9 cellular contexts compared by ENCODE assay signal in genomic region chr15:88166330-88166993, GRCh38.
DNase-seq lines count a peak whose midpoint lies in the region; ATAC-seq and TF ChIP-seq lines count a peak whose summit lies in the region.
"Had no signal": no experiment of that assay in that cellular context is flagged by ENCODE, and none has a peak within 500 bp of the region (broad histone marks: within the 10 kb centered on the region; RNA-seq: fewer than 3 reads in every experiment).

No MANE protein-coding gene starts in this region.

- no peaks in the 10 kb centered on the region for H3K4me1 ChIP-seq in PC-3 (ENCODE audit: insufficient read depth, low read length)

- H3K4me2 ChIP-seq in PC-3 (ENCODE audit: low read length) = no peak overlapping the region

- intact Hi-C loops in PC-3 (cut with micrococcal nuclease) = no loop called here

- no peaks in the 10 kb centered on the region for H3K9me2 ChIP-seq in PC-3 (replicated peaks; ENCODE audit: low read length)

- no TSS peak for BruUV-seq in PC-3 (replicated peaks; lab: Mats Ljungman, UMichigan)

- H3K36me3 ChIP-seq in PC-3 (ENCODE audit: low read depth, low read length) = no peaks in the 10 kb centered on the region

- DNase-seq in COLO829 (ENCODE audit: low spot score) (peak; percentile 35), GM20000 (ENCODE audit: low spot score) (peak; percentile 19), PC-3 (peak; percentile 7), islet precursor cell (peak; percentile 80), SW 1271 (lab: John Stamatoyannopoulos, UW) (no peak), HuH-7.5 (ENCODE audit: low spot score) (no peak)
- DNase-seq: naive B cell had no signal

- CTCF ChIA-PET in PC-3 (lab: Charles Lee) = no interaction called here

- TF ChIP-seq CTCF in GM20000 (IDR thresholded peaks at IDR 0.05; ENCODE audit: extremely low read depth, missing control alignments) (no peak), PC-3 (conservative IDR thresholded peaks at IDR 0.05; ENCODE audit: low read depth, low read length) (no peak)

- POLR2A ChIA-PET in PC-3 (lab: Charles Lee; ENCODE audit: unreplicated experiment) = no interaction called here

- no peak for ATAC-seq in PC-3
- ATAC-seq in GM18868 (IDR thresholded peaks at IDR 0.05; ENCODE audit: unreplicated experiment) = no peak
- no peak for ATAC-seq in HG02973 (IDR thresholded peaks at IDR 0.05; ENCODE audit: unreplicated experiment)

- H3K79me2 ChIP-seq in PC-3 (ENCODE audit: low read length) = no peaks in the 10 kb centered on the region

- no peak overlapping the region for H3K4me3 ChIP-seq in PC-3 (ENCODE audit: low read length)

- no peaks in the 10 kb centered on the region for H3F3A ChIP-seq in PC-3 (ENCODE audit: low read length, unreplicated experiment)

- no peak overlapping the region for H3K9ac ChIP-seq in PC-3 (ENCODE audit: low read length)

- H3K27ac ChIP-seq in PC-3 (ENCODE audit: low read length) = no peak overlapping the region

- H4K20me1 ChIP-seq in PC-3 (ENCODE audit: low read length) = no peaks in the 10 kb centered on the region

- H3K9me3 ChIP-seq in PC-3 (ENCODE audit: low read length) = no peaks in the 10 kb centered on the region

- H2AFZ ChIP-seq in PC-3 (ENCODE audit: low read length) = no peak overlapping the region

- no peaks in the 10 kb centered on the region for H3K27me3 ChIP-seq in PC-3 (ENCODE audit: low read length)

Comparison
In these comparisons a context has a peak if more than half of its experiments do, and no peak if none do; other contexts are left out.
1. DNase-seq: peak in COLO829 (single experiment), GM20000 (single experiment), PC-3 (single experiment) and islet precursor cell (single experiment); none in SW 1271 (0 of 2) and HuH-7.5 (single experiment).